In the genomic region with DNA sequence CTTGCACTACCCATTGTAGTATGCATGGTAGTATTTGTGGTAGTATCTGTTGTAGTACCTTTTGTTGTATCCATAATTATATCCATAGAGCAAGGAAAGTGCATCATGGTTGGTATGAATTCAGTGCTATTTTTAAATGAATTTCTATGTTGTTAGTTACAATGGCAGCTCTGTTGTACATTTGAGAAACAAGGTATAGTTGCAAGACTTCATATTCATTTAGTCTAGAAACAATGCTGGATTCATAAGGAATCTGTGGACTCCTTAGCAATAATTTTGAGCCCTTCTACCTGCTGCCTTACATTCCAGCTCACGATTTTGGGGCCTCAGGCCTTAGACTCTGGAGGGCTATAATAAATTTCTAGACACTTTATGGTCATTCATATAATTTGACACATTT, we compare ENCODE assay signal across 29 cellular contexts.
"Had no signal": no experiment of that assay in that cellular context is flagged by ENCODE, and none has a peak within 500 bp of the region (broad histone marks: within the 10 kb centered on the region; RNA-seq: fewer than 3 reads in every experiment).

No MANE protein-coding gene starts in this region.

- H3K4me3 ChIP-seq: colonic mucosa, coronary artery, dorsolateral prefrontal cortex, esophagus muscularis mucosa, esophagus squamous epithelium, gastrocnemius medialis, gastroesophageal sphincter, heart left ventricle, heart right ventricle, hepatocyte had no signal

- H3K27ac Mint-ChIP-seq: dendritic cell treated with granulocyte-macrophage colony-stimulating factor and Interleukin-4, amounts not matched to agents 40 ng/mL and 50 ng/mL, for 4 days; endodermal cell had no signal

- H3K4me1 ChIP-seq: colonic mucosa, foreskin keratinocyte, gastroesophageal sphincter had no signal

- H3K27me3 ChIP-seq: colonic mucosa, dorsolateral prefrontal cortex, esophagus muscularis mucosa, esophagus squamous epithelium, gastrocnemius medialis, gastroesophageal sphincter, heart left ventricle, heart right ventricle, hepatocyte had no signal

- H3K4me1 Mint-ChIP-seq: endodermal cell had no signal

- H3K4me3 Mint-ChIP-seq: dendritic cell treated with granulocyte-macrophage colony-stimulating factor and Interleukin-4, amounts not matched to agents 40 ng/mL and 50 ng/mL, for 4 days; effector memory CD8-positive, alpha-beta T cell; endodermal cell had no signal

- H3K9me3 ChIP-seq: colonic mucosa, esophagus muscularis mucosa, esophagus squamous epithelium, gastrocnemius medialis, gastroesophageal sphincter, heart left ventricle, heart right ventricle had no signal

- H3K79me2 ChIP-seq: hepatocyte had no signal

- DNase-seq: colonic mucosa; cortex of kidney; dermis blood vessel endothelial cell; dorsolateral prefrontal cortex; effector CD4-positive, alpha-beta T cell; effector CD8-positive, alpha-beta T cell; effector memory CD4-positive, alpha-beta T cell; effector memory CD8-positive, alpha-beta T cell; endodermal cell; esophagus squamous epithelium; foreskin fibroblast; foreskin keratinocyte; gastrocnemius medialis; glutamatergic neuron; head of caudate nucleus; heart left ventricle; heart right ventricle; hippocampal formation had no signal

- H2AFZ ChIP-seq: hepatocyte had no signal

- H3K9me3 Mint-ChIP-seq: dendritic cell treated with granulocyte-macrophage colony-stimulating factor and Interleukin-4, amounts not matched to agents 40 ng/mL and 50 ng/mL, for 4 days; effector memory CD8-positive, alpha-beta T cell had no signal

- H3K36me3 ChIP-seq: colonic mucosa, esophagus muscularis mucosa, esophagus squamous epithelium, gastrocnemius medialis, gastroesophageal sphincter, heart left ventricle, heart right ventricle had no signal

- ATAC-seq: effector memory CD8-positive, alpha-beta T cell; esophagus mucosa; foreskin keratinocyte; gastrocnemius medialis; gastroesophageal sphincter; heart left ventricle; heart right ventricle had no signal

- H3K27ac ChIP-seq: colonic mucosa, coronary artery, dorsolateral prefrontal cortex, epithelial cell of prostate, esophagus muscularis mucosa, esophagus squamous epithelium, foreskin keratinocyte, gastrocnemius medialis, gastroesophageal sphincter, heart left ventricle, heart right ventricle, hepatocyte had no signal

- FAIRE-seq: colon, endometrium, endothelial cell of umbilical vein, frontal cortex had no signal

- H3K4me2 ChIP-seq: hepatocyte had no signal
